Comparison of ENCODE assay signal across 4 cellular contexts in the genomic region with DNA sequence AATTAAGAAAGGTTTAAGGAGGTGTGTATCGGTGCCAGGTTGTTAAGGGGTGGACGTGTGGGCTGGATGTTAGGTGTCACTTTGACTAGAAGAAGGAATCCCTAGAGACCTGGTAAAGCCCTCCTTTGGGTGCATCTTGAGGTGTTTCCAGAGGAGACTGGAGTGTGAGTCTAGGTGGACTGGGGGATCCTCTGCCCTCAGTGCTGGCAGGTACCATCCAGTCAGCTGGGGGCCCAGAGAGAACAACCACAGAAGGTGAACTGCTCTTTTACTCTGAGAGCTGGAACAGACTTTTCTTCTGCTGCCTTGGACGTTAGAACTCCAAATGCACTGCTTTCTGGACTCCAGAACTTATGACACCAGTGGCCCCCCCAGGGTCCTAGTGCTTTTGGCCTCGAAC. TPM values are rescaled to one million over a fixed set of nuclear protein-coding genes. Genes with fewer than 3 reads are reported as not detected.
"Had no signal": no experiment of that assay in that cellular context is flagged by ENCODE, and none has a peak within 500 bp of the region (broad histone marks: within the 10 kb centered on the region; RNA-seq: fewer than 3 reads in every experiment).

No MANE protein-coding gene starts in this region.

- H3K4me3 ChIP-seq: GM12878 had no signal

- ATAC-seq: GM12878 had no signal

- DNase-seq: GDM1, GF-D8 had no signal

RNA-seq across cellular contexts. Expression of a gene that starts 44.0 kb away (rescaled TPM):
- total RNA-seq: G401, GM12878 had no signal
